In the genomic region with DNA sequence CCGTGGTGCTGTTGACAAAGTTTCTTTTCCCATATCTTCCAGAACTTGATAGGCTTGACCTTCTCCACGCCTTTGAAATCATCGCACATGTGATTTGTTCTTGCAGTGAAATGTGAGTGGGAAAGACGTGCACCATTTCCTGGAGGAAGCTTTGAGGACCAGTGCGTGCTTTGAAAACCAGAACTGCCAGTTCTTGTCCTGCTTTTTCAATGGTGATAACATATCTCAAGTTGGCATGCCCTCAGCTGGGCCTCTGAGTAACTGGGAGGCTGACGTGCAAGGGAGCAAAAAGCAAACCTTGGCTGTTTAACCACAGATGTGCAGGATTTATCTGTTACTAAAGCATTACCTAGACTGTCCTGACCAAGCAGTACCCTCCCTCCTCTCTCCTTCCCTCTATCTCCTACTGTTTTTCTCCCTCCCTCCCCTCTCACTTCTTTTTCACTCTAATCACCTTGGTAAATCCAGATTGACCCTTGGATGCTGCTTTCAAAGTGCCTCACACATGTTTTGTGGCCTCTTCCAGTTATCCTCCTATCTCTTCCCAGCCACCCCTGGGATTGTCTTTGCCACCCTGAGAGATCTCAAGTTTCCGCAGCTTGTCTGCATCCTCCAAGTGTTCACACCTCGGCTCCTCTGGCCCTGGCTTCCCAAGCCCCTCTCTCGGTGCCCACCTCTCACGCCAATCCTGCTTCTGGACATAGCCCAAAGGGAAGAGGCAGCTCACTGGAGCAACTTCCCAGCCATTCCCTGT, we compare ENCODE assay signal across 16 cellular contexts.
DNase-seq lines count a peak whose midpoint lies in the region; ATAC-seq, FAIRE-seq and TF ChIP-seq lines count a peak whose summit lies in the region.
"Had no signal": no experiment of that assay in that cellular context is flagged by ENCODE, and none has a peak within 500 bp of the region (broad histone marks: within the 10 kb centered on the region; RNA-seq: fewer than 3 reads in every experiment).

No MANE protein-coding gene starts in this region.

- TF ChIP-seq CTCF in RWPE1 (conservative IDR thresholded peaks at IDR 0.05; ENCODE audit: low read depth) (no peak), H1 (IDR thresholded peaks at IDR 0.05; ENCODE audit: control extremely low read depth in 1 of 3, insufficient read depth in 1 of 3, low read depth in 1 of 3, low read length in 3 of 3) (no peak), dorsolateral prefrontal cortex (IDR thresholded peaks at IDR 0.05 in 54 of 56, conservative IDR thresholded peaks at IDR 0.05 in 2 of 56; ENCODE audit: low read depth in 1 of 56, partially characterized antibody in 56 of 56) (no peak)

- H3K4ac ChIP-seq in H1 (replicated peaks; ENCODE audit: insufficient read length, low read depth, low read length): no peak overlapping the region

- DNase-seq in RWPE1 (ENCODE audit: low spot score): peak; percentile 26
- no peak for DNase-seq in H1 (ENCODE audit: low read depth in 1 of 2, low spot score in 2 of 2)
- DNase-seq in left lobe of liver (ENCODE audit: low spot score): no peak
- peak; percentile 86 for DNase-seq in small intestine
- no peak for DNase-seq in NCI-H1436 (lab: John Stamatoyannopoulos, UW)
- DNase-seq in dorsolateral prefrontal cortex: no peak
- DNase-seq: GDM1; hypothalamus; NCI-H1092 treated with DMSO at 0.1 percent for 48 hours; NCI-H510A treated with DMSO at 0.1 percent for 48 hours; occipital lobe; SJCRH30; stimulated activated CD4-positive, alpha-beta T cell treated with anti-CD3 and anti-CD28 coated beads, Interleukin-2, amount 100 ng/mL, for 24 hours; T-helper 17 cell had no signal

- TF ChIP-seq RAD21 in H1 (IDR thresholded peaks at IDR 0.05 in 1 of 2, conservative IDR thresholded peaks at IDR 0.05 in 1 of 2; ENCODE audit: low read depth in 2 of 2, low read length in 2 of 2): no peak

- ATAC-seq in left lobe of liver (peak; percentile 65), HG03460 (IDR thresholded peaks at IDR 0.05; ENCODE audit: unreplicated experiment) (no peak)
- ATAC-seq: T-helper 17 cell had no signal

- no peak overlapping the region for H3K14ac ChIP-seq in H1 (ENCODE audit: insufficient read length)

- H3K79me1 ChIP-seq in H1 (ENCODE audit: low read depth, low read length): no peaks in the 10 kb centered on the region

- H3K27ac ChIP-seq in RWPE1: no peak overlapping the region
- no peak overlapping the region for H3K27ac ChIP-seq in H1 (ENCODE audit: low read depth, low read length)
- H3K27ac ChIP-seq in small intestine (ENCODE audit: low read depth in 1 of 2, low read length in 1 of 2): peak overlapping the region in 1 of 2 donors; percentile 14
- H3K27ac ChIP-seq in dorsolateral prefrontal cortex: no peak overlapping the region
- H3K27ac ChIP-seq: KMS-11, SJCRH30 had no signal

- no peak overlapping the region for H3K4me2 ChIP-seq in H1 (ENCODE audit: insufficient read depth in 1 of 2, low read depth in 2 of 2, low read length in 2 of 2)
- H3K4me2 ChIP-seq: KMS-11 had no signal

- H3K79me2 ChIP-seq in H1 (ENCODE audit: control insufficient read depth in 1 of 2, insufficient read depth in 2 of 2, low read length in 2 of 2): no peaks in the 10 kb centered on the region

- no peaks in the 10 kb centered on the region for H4K20me1 ChIP-seq in H1 (replicated peaks in 1 of 2; ENCODE audit: control insufficient read depth in 1 of 2, insufficient read depth in 2 of 2, low read length in 2 of 2)

- no peak overlapping the region for H2BK120ac ChIP-seq in H1 (replicated peaks; ENCODE audit: low read depth, low read length)

- no peaks in the 10 kb centered on the region for H3K9me3 ChIP-seq in H1 (ENCODE audit: insufficient read depth in 2 of 2, low read depth in 1 of 2, low read length in 1 of 2)
- no peaks in the 10 kb centered on the region for H3K9me3 ChIP-seq in small intestine (ENCODE audit: control insufficient read depth, low read depth)
- H3K9me3 ChIP-seq: SJCRH30 had no signal

- no peak for TF ChIP-seq EP300 in H1 (IDR thresholded peaks at IDR 0.05; ENCODE audit: borderline replicate concordance in 1 of 2, low read depth in 2 of 2, low read length in 2 of 2)

- no peak overlapping the region for H3K18ac ChIP-seq in H1 (ENCODE audit: extremely low read depth, low read length)

- no peak overlapping the region for H3K56ac ChIP-seq in H1 (replicated peaks; ENCODE audit: insufficient read length, low read depth, low read length)

- H3K23ac ChIP-seq in H1 (ENCODE audit: insufficient read length): no peak overlapping the region

- no peak overlapping the region for H2BK5ac ChIP-seq in H1 (ENCODE audit: low read depth, low read length)

- no peak for FAIRE-seq in H1 (lab: Jason Lieb, UNC)
- no peak for FAIRE-seq in small intestine (lab: Jason Lieb, UNC)

- H4K5ac ChIP-seq in H1 (ENCODE audit: insufficient read length, low read depth, low read length): no peak overlapping the region

- no peak overlapping the region for H2AK5ac ChIP-seq in H1 (ENCODE audit: low read depth, low read length)

- H4K91ac ChIP-seq in H1 (replicated peaks; ENCODE audit: insufficient read length, low read length): no peak overlapping the region

- peaks cover 0 to 5% (median 2%) of the 10 kb centered on the region in 4 experiments; a peak in 4 of 7 replicates for H3K4me1 ChIP-seq in H1 (replicated peaks in 1 of 4; ENCODE audit: control insufficient read depth in 3 of 4, insufficient read depth in 4 of 4, low read length in 3 of 4)
- no peaks in the 10 kb centered on the region for H3K4me1 ChIP-seq in small intestine (ENCODE audit: control insufficient read depth in 2 of 2, insufficient read depth in 1 of 2, low read depth in 1 of 2, low read length in 1 of 2)
- H3K4me1 ChIP-seq: SJCRH30 had no signal

- CTCF ChIA-PET in RWPE1 (lab: Yijun Ruan, JAX): interaction anchor here (0.7 kb wide), 1 partner anchor 592 kb away, joined by 4 read pairs; no protein-coding TSS in a partner anchor
- CTCF ChIA-PET in H1 (lab: Charles Lee; ENCODE audit: partially characterized antibody): interaction anchor here (0.5 to 3.8 kb wide), 14 partner anchors 10 to 1542 kb away, joined by 3 to 22 read pairs (median 4); no protein-coding TSS in a partner anchor

- intact Hi-C loops in dorsolateral prefrontal cortex (cut with DNase I): no loop called here

- H3K4me3 ChIP-seq in H1 (ENCODE audit: extremely low read depth in 1 of 4, insufficient read depth in 2 of 4, low read depth in 3 of 4, low read length in 4 of 4): no peak overlapping the region
- no peak overlapping the region for H3K4me3 ChIP-seq in small intestine (ENCODE audit: low read depth in 1 of 2, low read length in 2 of 2)
- H3K4me3 ChIP-seq in dorsolateral prefrontal cortex: no peak overlapping the region
- H3K4me3 ChIP-seq: SJCRH30 had no signal

- WGBS in H1 (ENCODE audit: extremely low coverage in 1 of 2, insufficient coverage in 1 of 2, insufficient read length in 1 of 2, insufficient replicate concordance in 2 of 2, low coverage in 1 of 2, low lambda C conversion rate in 2 of 2, missing lambda C conversion rate in 1 of 2), 2 experiments: 88% methylated on average over 10 of the region's 10 CpGs; no CpG with 5 or more reads in 1 of the 2 experiments
- 36 to 62% (median 45%) methylated on average over 10 of the region's 10 CpGs for WGBS in small intestine, 3 donors

- H2BK15ac ChIP-seq in H1 (ENCODE audit: low read length): no peak overlapping the region

- H4K8ac ChIP-seq in H1 (ENCODE audit: extremely low read depth, insufficient read depth, low read length): no peak overlapping the region

- no peak overlapping the region for H2AFZ ChIP-seq in H1 (ENCODE audit: low read length)

- H3K36me3 ChIP-seq in H1 (ENCODE audit: control insufficient read depth in 2 of 4, insufficient read depth in 4 of 4, low read length in 3 of 4) (no peaks in the 10 kb centered on the region), small intestine (ENCODE audit: control insufficient read depth in 2 of 2, insufficient read depth in 2 of 2, low read length in 2 of 2) (no peaks in the 10 kb centered on the region)
- H3K36me3 ChIP-seq: SJCRH30 had no signal

- H2BK20ac ChIP-seq in H1 (ENCODE audit: low read length): 0 out of 2 replicates have a peak overlapping the region, but pooled peaks have one; percentile 0

- TF ChIP-seq POLR2A in H1 (IDR thresholded peaks at IDR 0.05; ENCODE audit: control extremely low read depth in 1 of 2, low read depth in 2 of 2, low read length in 2 of 2): no peak

- H2BK12ac ChIP-seq in H1 (ENCODE audit: low read depth, low read length): no peak overlapping the region

- H3K27me3 ChIP-seq in H1 (replicated peaks in 1 of 4; ENCODE audit: control insufficient read depth in 3 of 4, extremely low read depth in 1 of 4, insufficient read depth in 3 of 4, low read length in 3 of 4) (no peaks in the 10 kb centered on the region), small intestine (ENCODE audit: control insufficient read depth in 2 of 2, insufficient read depth in 2 of 2, low read length in 2 of 2) (no peaks in the 10 kb centered on the region), dorsolateral prefrontal cortex (no peaks in the 10 kb centered on the region)
- H3K27me3 ChIP-seq: SJCRH30 had no signal

- H3K9ac ChIP-seq in H1 (replicated peaks in 1 of 4; ENCODE audit: extremely low read depth in 1 of 4, low read depth in 3 of 4, low read length in 3 of 4): no peak overlapping the region
- H3K9ac ChIP-seq: KMS-11 had no signal

- POLR2A ChIA-PET in RWPE1 (lab: Yijun Ruan, JAX; ENCODE audit: low non-redundant PET) (no interaction called here), H1 (lab: Charles Lee; ENCODE audit: partially characterized antibody) (no interaction called here)

- no peaks in the 10 kb centered on the region for H3K23me2 ChIP-seq in H1 (ENCODE audit: low read depth, low read length)

TF ChIP-seq in H1, 55 proteins besides CTCF, POLR2A, EP300 and RAD21:
- no peak for TF ChIP-seq TAF1 (IDR thresholded peaks at IDR 0.05; ENCODE audit: low read depth, low read length)
- no peak for TF ChIP-seq RBBP5 (IDR thresholded peaks at IDR 0.05; ENCODE audit: borderline replicate concordance, low read depth, low read length)
- TF ChIP-seq SP2 (IDR thresholded peaks at IDR 0.05; ENCODE audit: low read length): no peak
- TF ChIP-seq CHD1 (IDR thresholded peaks at IDR 0.05; ENCODE audit: low read depth, low read length): no peak

Comparison
In these comparisons a context has a peak if more than half of its experiments do, and no peak if none do; other contexts are left out.
1. DNase-seq: peak in RWPE1 (single experiment) and small intestine (single experiment); none in H1 (0 of 2), left lobe of liver (single experiment), NCI-H1436 (single experiment) and dorsolateral prefrontal cortex (0 of 10).